ENCODE assay signal across 19 cellular contexts in the genomic region with DNA sequence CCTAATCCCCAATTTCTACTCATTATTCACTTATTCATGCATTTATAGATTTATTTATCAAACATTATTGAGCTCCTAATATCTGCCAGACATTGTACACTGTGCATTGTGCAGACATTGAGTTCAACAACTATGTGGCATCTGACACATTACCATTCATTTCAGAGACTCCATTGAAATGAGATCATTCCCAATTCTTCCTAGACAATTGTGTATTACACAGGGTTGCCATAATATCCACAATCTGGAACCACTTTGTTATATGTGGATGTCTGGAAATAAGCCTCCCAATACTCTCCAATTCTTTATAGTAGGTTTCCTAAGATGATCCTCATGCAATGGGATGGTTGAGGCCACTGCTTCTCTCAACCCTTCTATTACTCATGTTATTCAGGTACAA.
DNase-seq lines count a peak whose midpoint lies in the region; ATAC-seq and TF ChIP-seq lines count a peak whose summit lies in the region.
"Had no signal": no experiment of that assay in that cellular context is flagged by ENCODE, and none has a peak within 500 bp of the region (broad histone marks: within the 10 kb centered on the region; RNA-seq: fewer than 3 reads in every experiment).

No MANE protein-coding gene starts in this region.

- no peak for TF ChIP-seq POLR2A in heart left ventricle (IDR thresholded peaks at IDR 0.05)

- H3K9ac ChIP-seq in adipocyte (ENCODE audit: low read length): no peak overlapping the region
- H3K9ac ChIP-seq: BLaER1 had no signal

- DNase-seq in adipocyte (ENCODE audit: low read depth) (peak; percentile 13), fibroblast of mammary gland (ENCODE audit: low read depth) (peak; percentile 4), kidney tubule cell (ENCODE audit: low spot score) (peak; percentile 30), heart left ventricle (no peak), G401 (ENCODE audit: low spot score) (no peak)
- DNase-seq in effector memory CD8-positive, alpha-beta T cell: no peak
- DNase-seq: Caco-2; CD4-positive, CD25-positive, alpha-beta regulatory T cell; CD8-positive, alpha-beta T cell; DMS153; DND-41; GDM1; H9 had no signal

- no peaks in the 10 kb centered on the region for H3K36me3 Mint-ChIP-seq in effector memory CD8-positive, alpha-beta T cell (ENCODE audit: insufficient read depth)
- H3K36me3 Mint-ChIP-seq: CD4-positive, CD25-positive, alpha-beta regulatory T cell; CD8-positive, alpha-beta T cell had no signal

- H3K4me3 ChIP-seq in adipocyte (ENCODE audit: low read length) (no peak overlapping the region), fibroblast of mammary gland (ENCODE audit: control insufficient read depth, low read depth, low read length) (no peak overlapping the region), heart left ventricle (no peak overlapping the region)
- H3K4me3 ChIP-seq: BLaER1, GM12878, GM23338 had no signal

- no peaks in the 10 kb centered on the region for H3K27me3 ChIP-seq in adipocyte (replicated peaks; ENCODE audit: control insufficient read depth, insufficient read depth, low read length)
- H3K27me3 ChIP-seq in heart left ventricle: no peaks in the 10 kb centered on the region
- H3K27me3 ChIP-seq: BLaER1 had no signal

- H3K36me3 ChIP-seq in adipocyte (ENCODE audit: control insufficient read depth, insufficient read depth, low read length, severe bottlenecking) (no peaks in the 10 kb centered on the region), heart left ventricle (no peaks in the 10 kb centered on the region)
- H3K36me3 ChIP-seq: BLaER1 had no signal

- no peaks in the 10 kb centered on the region for H3K9me3 ChIP-seq in adipocyte (ENCODE audit: control insufficient read depth, low read length)
- H3K9me3 ChIP-seq in heart left ventricle: no peaks in the 10 kb centered on the region
- H3K9me3 ChIP-seq: BLaER1, Caco-2 had no signal

- no peak overlapping the region for H3K4me3 Mint-ChIP-seq in effector memory CD8-positive, alpha-beta T cell
- H3K4me3 Mint-ChIP-seq: B cell; CD4-positive, CD25-positive, alpha-beta regulatory T cell; CD8-positive, alpha-beta T cell; GM23338; H9 had no signal

- intact Hi-C loops in heart left ventricle (cut with DNase I): loop anchor here in 1 of 10 donors (10.0 kb wide), 1 partner anchor 860 kb away; no protein-coding TSS in a partner anchor

- H3K9me3 Mint-ChIP-seq in effector memory CD8-positive, alpha-beta T cell: no peaks in the 10 kb centered on the region
- H3K9me3 Mint-ChIP-seq: CD8-positive, alpha-beta T cell; GM23338; H9 had no signal

- H3K4me1 ChIP-seq in adipocyte (ENCODE audit: control insufficient read depth, insufficient read depth, low read length) (peaks cover 14% of the 10 kb centered on the region), heart left ventricle (peaks cover 0 to 3% (median 0%) of the 10 kb centered on the region in 12 donors)
- H3K4me1 ChIP-seq: BLaER1, Caco-2 had no signal

- ATAC-seq in heart left ventricle: no peak
- no peak for ATAC-seq in effector memory CD8-positive, alpha-beta T cell (replicated peaks)
- ATAC-seq: CD8-positive, alpha-beta T cell; GM12878; GM23338; HCT116 had no signal

- H3K27ac ChIP-seq in heart left ventricle: no peak overlapping the region
- H3K27ac ChIP-seq: BLaER1, C4-2B had no signal

- H3K4me1 Mint-ChIP-seq in effector memory CD8-positive, alpha-beta T cell (ENCODE audit: low read depth in 2 of 2): no peaks in the 10 kb centered on the region
- H3K4me1 Mint-ChIP-seq: B cell; CD4-positive, CD25-positive, alpha-beta regulatory T cell had no signal

- peaks cover 0 to 17% of the 10 kb centered on the region in 2 donors for H3K27me3 Mint-ChIP-seq in effector memory CD8-positive, alpha-beta T cell
- H3K27me3 Mint-ChIP-seq: CD4-positive, CD25-positive, alpha-beta regulatory T cell had no signal

- no peak overlapping the region for H3K27ac Mint-ChIP-seq in effector memory CD8-positive, alpha-beta T cell
- H3K27ac Mint-ChIP-seq: B cell; CD4-positive, CD25-positive, alpha-beta regulatory T cell; CD8-positive, alpha-beta T cell; GM23338; H9 had no signal

- no peak for TF ChIP-seq CTCF in fibroblast of mammary gland (conservative IDR thresholded peaks at IDR 0.05; ENCODE audit: control insufficient read depth, insufficient read depth, low read depth, low read length)
- no peak for TF ChIP-seq CTCF in heart left ventricle (IDR thresholded peaks at IDR 0.05)

- in situ Hi-C loops in G401 (cut with HindIII; ENCODE audit: low sequenced_read_pairs): no loop called here

Comparison
In these comparisons a context has a peak if more than half of its experiments do, and no peak if none do; other contexts are left out.
1. DNase-seq: peak in adipocyte (single experiment), fibroblast of mammary gland (single experiment) and kidney tubule cell (single experiment); none in heart left ventricle (0 of 5), effector memory CD8-positive, alpha-beta T cell (0 of 3) and G401 (single experiment).